18 cellular contexts compared by ENCODE assay signal in the genomic region with DNA sequence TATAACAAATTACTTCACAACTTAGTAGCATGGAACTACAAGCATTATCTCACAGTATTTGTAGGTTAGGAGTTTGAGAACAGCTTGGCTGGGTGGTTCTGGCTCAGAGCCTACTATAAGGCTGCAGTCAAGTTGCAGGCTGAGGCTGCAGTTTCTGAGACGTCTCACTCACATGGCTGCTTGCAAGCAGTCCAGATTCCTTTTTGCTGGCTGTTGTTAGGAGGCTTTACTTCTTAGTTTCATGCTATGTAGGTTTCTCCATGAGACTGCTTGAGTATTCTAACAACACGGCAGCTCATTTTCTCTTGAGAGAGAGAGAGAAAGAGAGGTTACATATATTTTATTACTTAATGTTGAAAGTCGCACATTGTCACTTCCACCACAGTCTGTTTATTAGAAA.
A peak's percentile ranks its signal among the peaks of the same experiment; 100 is the strongest.
DNase-seq lines count a peak whose midpoint lies in the region; ATAC-seq and TF ChIP-seq lines count a peak whose summit lies in the region.
"Had no signal": no experiment of that assay in that cellular context is flagged by ENCODE, and none has a peak within 500 bp of the region (broad histone marks: within the 10 kb centered on the region; RNA-seq: fewer than 3 reads in every experiment).

No MANE protein-coding gene starts in this region.

- no peak overlapping the region for H3K4me3 ChIP-seq in mesendoderm (ENCODE audit: low read length)
- H3K4me3 ChIP-seq: adrenal gland; BLaER1 treated with 17β-estradiol and CSF1 and Interleukin-3, amounts not matched to agents 10 nM and 100 nM; lung; vagina had no signal

- no peak overlapping the region for H2BK5ac ChIP-seq in mesendoderm (ENCODE audit: low read length)

- no peaks in the 10 kb centered on the region for H3K36me3 ChIP-seq in mesendoderm (ENCODE audit: control insufficient read depth, insufficient read depth, low read length)
- H3K36me3 ChIP-seq: adrenal gland; BLaER1 treated with 17β-estradiol and CSF1 and Interleukin-3, amounts not matched to agents 10 nM and 100 nM; vagina had no signal

- no peaks in the 10 kb centered on the region for H3K27me3 ChIP-seq in mesendoderm (ENCODE audit: insufficient read depth, low read length, poor library complexity)
- H3K27me3 ChIP-seq: adrenal gland; BLaER1 treated with 17β-estradiol and CSF1 and Interleukin-3, amounts not matched to agents 10 nM and 100 nM; vagina had no signal

- no peaks in the 10 kb centered on the region for H3K27me3 Mint-ChIP-seq in brain
- H3K27me3 Mint-ChIP-seq: naive B cell, T-cell had no signal

- no peak overlapping the region for H3K18ac ChIP-seq in mesendoderm (ENCODE audit: low read length)

- H3K4me3 Mint-ChIP-seq in brain: peak overlapping the region in 3 of 5 experiments; percentile 32 to 61 (median 57)
- H3K4me3 Mint-ChIP-seq: naive B cell, T-cell had no signal

- H3K56ac ChIP-seq in mesendoderm (ENCODE audit: low read length): no peak overlapping the region

- peaks cover 31% of the 10 kb centered on the region for H3K4me1 Mint-ChIP-seq in brain
- H3K4me1 Mint-ChIP-seq: naive B cell, T-cell had no signal

- no peak overlapping the region for H4K8ac ChIP-seq in mesendoderm (ENCODE audit: low read depth, low read length)

- H3K27ac ChIP-seq in mesendoderm (ENCODE audit: low read depth, low read length): no peak overlapping the region
- H3K27ac ChIP-seq: adrenal gland; BLaER1 treated with 17β-estradiol and CSF1 and Interleukin-3, amounts not matched to agents 10 nM and 100 nM; vagina had no signal

- DNase-seq in A172 (ENCODE audit: low spot score) (peak; percentile 38), NCI-H2227 treated with DMSO at 0.1 percent for 48 hours (lab: John Stamatoyannopoulos, UW) (peak; percentile 8), mesendoderm (peak; percentile 11), T1000 (lab: John Stamatoyannopoulos, UW) (no peak)
- no peak for DNase-seq in stimulated activated CD4-positive, alpha-beta T cell treated with anti-CD3 and anti-CD28 coated beads, Interleukin-1b, Interleukin-23, amount 100 ng/mL, for 48 hours
- DNase-seq in activated CD4-positive, alpha-beta T cell treated with anti-CD3 and anti-CD28 coated beads for 1 hour: no peak
- DNase-seq: activated gamma-delta T cell treated with Interleukin-2 at 50 U/mL for 16 hours, adrenal gland, head of caudate nucleus, naive B cell, NCI-H1436, T-cell had no signal

- no peaks in the 10 kb centered on the region for H3K9me3 Mint-ChIP-seq in brain
- H3K9me3 Mint-ChIP-seq: naive B cell had no signal

- no peaks in the 10 kb centered on the region for H3K79me1 ChIP-seq in mesendoderm (ENCODE audit: low read length)

- H3K79me2 ChIP-seq in mesendoderm (ENCODE audit: control insufficient read depth, insufficient read depth, low read length): no peaks in the 10 kb centered on the region

- TF ChIP-seq CTCF in brain (conservative IDR thresholded peaks at IDR 0.05): no peak

- H3K36me3 Mint-ChIP-seq in brain: no peaks in the 10 kb centered on the region
- H3K36me3 Mint-ChIP-seq: naive B cell, T-cell had no signal

- no peak overlapping the region for H3K4ac ChIP-seq in mesendoderm (ENCODE audit: low read depth, low read length)

- no peak for ATAC-seq in HG02852 (IDR thresholded peaks at IDR 0.05; ENCODE audit: unreplicated experiment)
- ATAC-seq: HepG2, T-cell had no signal

- H3K23ac ChIP-seq in mesendoderm (ENCODE audit: low read length): no peak overlapping the region

- no peaks in the 10 kb centered on the region for H3K4me1 ChIP-seq in mesendoderm (ENCODE audit: control insufficient read depth, low read depth, low read length)
- H3K4me1 ChIP-seq: adrenal gland; BLaER1 treated with 17β-estradiol and CSF1 and Interleukin-3, amounts not matched to agents 10 nM and 100 nM; vagina had no signal

- peak overlapping the region in 4 of 5 experiments; percentile 45 to 83 (median 70) for H3K27ac Mint-ChIP-seq in brain
- H3K27ac Mint-ChIP-seq: naive B cell, T-cell had no signal

- no peak overlapping the region for H2BK120ac ChIP-seq in mesendoderm (ENCODE audit: low read depth, low read length)

- H2AK5ac ChIP-seq in mesendoderm (ENCODE audit: low read length): no peak overlapping the region

- H3K4me2 ChIP-seq in mesendoderm (ENCODE audit: low read length): no peak overlapping the region
- H3K4me2 ChIP-seq: BLaER1 treated with 17β-estradiol and CSF1 and Interleukin-3, amounts not matched to agents 10 nM and 100 nM had no signal

- no peak overlapping the region for H3K9ac ChIP-seq in mesendoderm (ENCODE audit: low read length)
- H3K9ac ChIP-seq: BLaER1 treated with 17β-estradiol and CSF1 and Interleukin-3, amounts not matched to agents 10 nM and 100 nM had no signal

- H2BK15ac ChIP-seq in mesendoderm (replicated peaks; ENCODE audit: low read depth): no peak overlapping the region

- WGBS in mesendoderm (ENCODE audit: extremely low coverage, insufficient coverage, low lambda C conversion rate): no CpG with 5 or more reads among the region's 3 CpGs

- H4K5ac ChIP-seq in mesendoderm (ENCODE audit: low read length): no peak overlapping the region

Comparison
In these comparisons a context has a peak if more than half of its experiments do, and no peak if none do; other contexts are left out.
1. DNase-seq: peak in A172 (single experiment), NCI-H2227 treated with DMSO at 0.1 percent for 48 hours (single experiment) and mesendoderm (single experiment); none in stimulated activated CD4-positive, alpha-beta T cell treated with anti-CD3 and anti-CD28 coated beads, Interleukin-1b, Interleukin-23, amount 100 ng/mL, for 48 hours (single experiment), activated CD4-positive, alpha-beta T cell treated with anti-CD3 and anti-CD28 coated beads for 1 hour (single experiment) and T1000 (single experiment).